In genomic region chr1:156078728-156079127, GRCh38 we compare ENCODE assay signal across 2 cellular contexts.
TF ChIP-seq lines count a peak whose summit lies in the region.

No MANE protein-coding gene starts in this region.

TF ChIP-seq in SK-N-SH, 30 proteins besides CTCF, POLR2A, EP300 and RAD21:
- no peak for TF ChIP-seq IRF3 (IDR thresholded peaks at IDR 0.05; ENCODE audit: low read depth, low read length)
- TF ChIP-seq GABPA (IDR thresholded peaks at IDR 0.05; ENCODE audit: low read depth), result no peak
- no peak for TF ChIP-seq TEAD4 (IDR thresholded peaks at IDR 0.05; ENCODE audit: borderline replicate concordance, insufficient read depth)
- TF ChIP-seq NFIC (IDR thresholded peaks at IDR 0.05; ENCODE audit: borderline replicate concordance), result no peak
- no peak for TF ChIP-seq FOSL2 (IDR thresholded peaks at IDR 0.05; ENCODE audit: borderline replicate concordance, low read depth)
- no peak for TF ChIP-seq TCF12 (IDR thresholded peaks at IDR 0.05)
- no peak for TF ChIP-seq JUND (IDR thresholded peaks at IDR 0.05)
- no peak for TF ChIP-seq RFX5 (IDR thresholded peaks at IDR 0.05; ENCODE audit: low read length)
- TF ChIP-seq MXI1 (IDR thresholded peaks at IDR 0.05; ENCODE audit: low read depth, low read length), result no peak

TF ChIP-seq in SK-N-SH treated with all-trans-retinoic acid at 6 μM for 48 hours, 23 proteins besides CTCF, POLR2A, EP300 and RAD21:
- TF ChIP-seq OSR1 (CRISPR knock-in tag; IDR thresholded peaks at IDR 0.05) (no peak), TCF4 (CRISPR knock-in tag; IDR thresholded peaks at IDR 0.05; ENCODE audit: borderline replicate concordance) (no peak), ESRRG (CRISPR knock-in tag; IDR thresholded peaks at IDR 0.05) (no peak), TOX (CRISPR knock-in tag; IDR thresholded peaks at IDR 0.05; ENCODE audit: borderline replicate concordance) (no peak), ZNF565 (CRISPR knock-in tag; conservative IDR thresholded peaks at IDR 0.05; ENCODE audit: low read depth) (no peak), PPARA (CRISPR knock-in tag; IDR thresholded peaks at IDR 0.05; ENCODE audit: borderline replicate concordance) (no peak)
